In genomic region chr14:96364911-96365310, GRCh38 we compare ENCODE assay signal across 1 cellular context.
TF ChIP-seq lines count a peak whose summit lies in the region.

No MANE protein-coding gene starts in this region.

TF ChIP-seq in HepG2, 621 proteins besides CTCF, POLR2A, EP300 and RAD21:
- TF ChIP-seq ZNF790 (CRISPR knock-in tag; IDR thresholded peaks at IDR 0.05; ENCODE audit: borderline replicate concordance): no peak
- TF ChIP-seq ZNF83 (CRISPR knock-in tag; IDR thresholded peaks at IDR 0.05; ENCODE audit: borderline replicate concordance): no peak
- no peak for TF ChIP-seq ZFX (CRISPR knock-in tag; IDR thresholded peaks at IDR 0.05; ENCODE audit: low read depth)
